In genomic region chr10:78177013-78177370, GRCh38 we compare ENCODE assay signal across 25 cellular contexts.
DNase-seq lines count a peak whose midpoint lies in the region; ATAC-seq, FAIRE-seq and TF ChIP-seq lines count a peak whose summit lies in the region.
"Had no signal": no experiment of that assay in that cellular context is flagged by ENCODE, and none has a peak within 500 bp of the region (broad histone marks: within the 10 kb centered on the region; RNA-seq: fewer than 3 reads in every experiment).

No MANE protein-coding gene starts in this region.

- no peak overlapping the region for H3K9ac ChIP-seq in BLaER1 treated with 17β-estradiol and CSF1 and Interleukin-3, amounts not matched to agents 10 nM and 100 nM

- FAIRE-seq in frontal cortex (lab: Jason Lieb, UNC), result no peak

- H3K4me1 ChIP-seq in BLaER1 treated with 17β-estradiol and CSF1 and Interleukin-3, amounts not matched to agents 10 nM and 100 nM, result peaks cover 26 to 56% (median 49%) of the 10 kb centered on the region in 10 experiments
- H3K4me1 ChIP-seq: right atrium auricular region had no signal

- no peaks in the 10 kb centered on the region for H3K9me3 Mint-ChIP-seq in WTC11
- H3K9me3 Mint-ChIP-seq: activated T-helper 17 cell treated with anti-CD3 and anti-CD28 coated beads, Interleukin-2, amount 50 U/mL, for 72 hours; CD14-positive monocyte; IgD-negative memory B cell; nephron had no signal

- no peaks in the 10 kb centered on the region; a peak in 1 of 22 replicates for H4K20me1 ChIP-seq in BLaER1 treated with 17β-estradiol and CSF1 and Interleukin-3, amounts not matched to agents 10 nM and 100 nM

- peaks cover 11% of the 10 kb centered on the region for H3K27me3 Mint-ChIP-seq in WTC11 (ENCODE audit: low read depth)

- H3K36me3 Mint-ChIP-seq in WTC11, result no peaks in the 10 kb centered on the region
- H3K36me3 Mint-ChIP-seq: CD14-positive monocyte, IgD-negative memory B cell had no signal

- H3K4me3 Mint-ChIP-seq in WTC11, result no peak overlapping the region
- H3K4me3 Mint-ChIP-seq: activated T-helper 17 cell treated with anti-CD3 and anti-CD28 coated beads, Interleukin-2, amount 50 U/mL, for 72 hours; CD14-positive monocyte; IgD-negative memory B cell; nephron had no signal

- no peak overlapping the region for H3K27ac Mint-ChIP-seq in WTC11
- H3K27ac Mint-ChIP-seq: activated T-helper 17 cell treated with anti-CD3 and anti-CD28 coated beads, Interleukin-2, amount 50 U/mL, for 72 hours; CD14-positive monocyte; IgD-negative memory B cell; nephron had no signal

- H3K9me3 ChIP-seq in BLaER1 treated with 17β-estradiol and CSF1 and Interleukin-3, amounts not matched to agents 10 nM and 100 nM (replicated peaks in 1 of 11), result no peaks in the 10 kb centered on the region
- H3K9me3 ChIP-seq: gastroesophageal sphincter, right atrium auricular region had no signal

- POLR2A ChIA-PET in GM10248 (lab: Yijun Ruan, JAX) (no interaction called here), WTC11 (lab: Charles Lee) (no interaction called here)

- TF ChIP-seq CTCF in GM10248 (IDR thresholded peaks at IDR 0.05; ENCODE audit: control extremely low read depth, extremely low read depth, low read depth, missing control alignments), result no peak
- TF ChIP-seq CTCF in WTC11 (IDR thresholded peaks at IDR 0.05), result no peak

- no peaks in the 10 kb centered on the region for H3K36me3 ChIP-seq in BLaER1 treated with 17β-estradiol and CSF1 and Interleukin-3, amounts not matched to agents 10 nM and 100 nM
- H3K36me3 ChIP-seq: gastroesophageal sphincter, right atrium auricular region had no signal

- peak in 54 of 56 donors; percentile 13 to 96 (median 78) for DNase-seq in amygdala (lab: John Stamatoyannopoulos, UW)
- peak; percentile 35 to 74 for DNase-seq in frontal cortex (ENCODE audit: low spot score in 2 of 2)
- peak in 55 of 56 donors; percentile 33 to 98 (median 77) for DNase-seq in nucleus accumbens (lab: John Stamatoyannopoulos, UW)
- no peak for DNase-seq in GM10248 (ENCODE audit: extremely low spot score)
- DNase-seq in cerebellar nuclear complex (lab: John Stamatoyannopoulos, UW), result no peak
- DNase-seq in WTC11 (ENCODE audit: low spot score), result no peak
- no peak for DNase-seq in left colon
- DNase-seq: activated CD4-positive, alpha-beta T cell treated with anti-CD3 and anti-CD28 coated beads for 48 hours; effector CD4-positive, alpha-beta T cell; left cardiac atrium; mesendoderm; MM.1S; NCI-H1436; SHP77 treated with DMSO at 0.1 percent for 48 hours; T-helper 1 cell had no signal

- ATAC-seq in WTC11, result no peak
- no peak for ATAC-seq in left colon
- ATAC-seq: activated T-helper 17 cell treated with anti-CD3 and anti-CD28 coated beads, Interleukin-2, amount 50 U/mL, for 72 hours; esophagus mucosa; gastroesophageal sphincter; left cardiac atrium had no signal

- H3K27ac ChIP-seq in BLaER1 treated with 17β-estradiol and CSF1 and Interleukin-3, amounts not matched to agents 10 nM and 100 nM, result 0 out of 22 replicates have a peak overlapping the region, but pooled peaks of 1 of the 11 experiments have one; percentile 14
- H3K27ac ChIP-seq: gastroesophageal sphincter, HL-60, PC-9, right atrium auricular region had no signal

- H3K27me3 ChIP-seq in BLaER1 treated with 17β-estradiol and CSF1 and Interleukin-3, amounts not matched to agents 10 nM and 100 nM, result no peaks in the 10 kb centered on the region
- H3K27me3 ChIP-seq: gastroesophageal sphincter, right atrium auricular region had no signal

- CTCF ChIA-PET in GM10248 (lab: Yijun Ruan, JAX), result no interaction called here
- CTCF ChIA-PET in WTC11 (lab: Charles Lee), result interaction anchor here (0.8 to 2.7 kb wide), 2 partner anchors 130 to 481 kb away, joined by 3 to 19 read pairs; no protein-coding TSS in a partner anchor

- intact Hi-C loops in left colon (cut with DNase I, micrococcal nuclease), result no loop called here

- peak overlapping the region in 9 of 11 experiments; percentile 21 to 73 (median 63); a peak in 16 of 22 replicates for H3K4me2 ChIP-seq in BLaER1 treated with 17β-estradiol and CSF1 and Interleukin-3, amounts not matched to agents 10 nM and 100 nM
- H3K4me2 ChIP-seq: PC-9 had no signal

- H3K4me3 ChIP-seq in BLaER1 treated with 17β-estradiol and CSF1 and Interleukin-3, amounts not matched to agents 10 nM and 100 nM, result no peak overlapping the region
- H3K4me3 ChIP-seq: gastroesophageal sphincter, PC-9, right atrium auricular region had no signal

- peaks cover 48% of the 10 kb centered on the region for H3K4me1 Mint-ChIP-seq in WTC11
- H3K4me1 Mint-ChIP-seq: activated T-helper 17 cell treated with anti-CD3 and anti-CD28 coated beads, Interleukin-2, amount 50 U/mL, for 72 hours; CD14-positive monocyte had no signal

TF ChIP-seq in WTC11, 78 proteins besides CTCF, POLR2A, EP300 and RAD21 (continues in another document):
- TF ChIP-seq PRDM15 (CRISPR knock-in tag; IDR thresholded peaks at IDR 0.05) (no peak), CBFB (CRISPR knock-in tag; IDR thresholded peaks at IDR 0.05; ENCODE audit: low read depth) (no peak), NFE2L1 (CRISPR knock-in tag; IDR thresholded peaks at IDR 0.05) (no peak), OVOL2 (CRISPR knock-in tag; IDR thresholded peaks at IDR 0.05; ENCODE audit: borderline replicate concordance) (no peak), FOXK1 (CRISPR knock-in tag; IDR thresholded peaks at IDR 0.05) (no peak), ZSCAN18 (CRISPR knock-in tag; IDR thresholded peaks at IDR 0.05) (no peak), ZNF416 (CRISPR knock-in tag; IDR thresholded peaks at IDR 0.05) (no peak)
- TF ChIP-seq, protein P1, sequence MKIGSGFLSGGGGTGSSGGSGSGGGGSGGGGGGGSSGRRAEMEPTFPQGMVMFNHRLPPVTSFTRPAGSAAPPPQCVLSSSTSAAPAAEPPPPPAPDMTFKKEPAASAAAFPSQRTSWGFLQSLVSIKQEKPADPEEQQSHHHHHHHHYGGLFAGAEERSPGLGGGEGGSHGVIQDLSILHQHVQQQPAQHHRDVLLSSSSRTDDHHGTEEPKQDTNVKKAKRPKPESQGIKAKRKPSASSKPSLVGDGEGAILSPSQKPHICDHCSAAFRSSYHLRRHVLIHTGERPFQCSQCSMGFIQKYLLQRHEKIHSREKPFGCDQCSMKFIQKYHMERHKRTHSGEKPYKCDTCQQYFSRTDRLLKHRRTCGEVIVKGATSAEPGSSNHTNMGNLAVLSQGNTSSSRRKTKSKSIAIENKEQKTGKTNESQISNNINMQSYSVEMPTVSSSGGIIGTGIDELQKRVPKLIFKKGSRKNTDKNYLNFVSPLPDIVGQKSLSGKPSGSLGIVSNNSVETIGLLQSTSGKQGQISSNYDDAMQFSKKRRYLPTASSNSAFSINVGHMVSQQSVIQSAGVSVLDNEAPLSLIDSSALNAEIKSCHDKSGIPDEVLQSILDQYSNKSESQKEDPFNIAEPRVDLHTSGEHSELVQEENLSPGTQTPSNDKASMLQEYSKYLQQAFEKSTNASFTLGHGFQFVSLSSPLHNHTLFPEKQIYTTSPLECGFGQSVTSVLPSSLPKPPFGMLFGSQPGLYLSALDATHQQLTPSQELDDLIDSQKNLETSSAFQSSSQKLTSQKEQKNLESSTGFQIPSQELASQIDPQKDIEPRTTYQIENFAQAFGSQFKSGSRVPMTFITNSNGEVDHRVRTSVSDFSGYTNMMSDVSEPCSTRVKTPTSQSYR (CRISPR knock-in tag; IDR thresholded peaks at IDR 0.05), result no peak
- TF ChIP-seq, protein P2, sequence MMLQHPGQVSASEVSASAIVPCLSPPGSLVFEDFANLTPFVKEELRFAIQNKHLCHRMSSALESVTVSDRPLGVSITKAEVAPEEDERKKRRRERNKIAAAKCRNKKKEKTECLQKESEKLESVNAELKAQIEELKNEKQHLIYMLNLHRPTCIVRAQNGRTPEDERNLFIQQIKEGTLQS (CRISPR knock-in tag; conservative IDR thresholded peaks at IDR 0.05), result no peak
- TF ChIP-seq, protein P3, sequence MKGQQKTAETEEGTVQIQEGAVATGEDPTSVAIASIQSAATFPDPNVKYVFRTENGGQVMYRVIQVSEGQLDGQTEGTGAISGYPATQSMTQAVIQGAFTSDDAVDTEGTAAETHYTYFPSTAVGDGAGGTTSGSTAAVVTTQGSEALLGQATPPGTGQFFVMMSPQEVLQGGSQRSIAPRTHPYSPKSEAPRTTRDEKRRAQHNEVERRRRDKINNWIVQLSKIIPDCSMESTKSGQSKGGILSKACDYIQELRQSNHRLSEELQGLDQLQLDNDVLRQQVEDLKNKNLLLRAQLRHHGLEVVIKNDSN (CRISPR knock-in tag; IDR thresholded peaks at IDR 0.05), result no peak

Comparison
In these comparisons a context has a peak if more than half of its experiments do, and no peak if none do; other contexts are left out.
1. DNase-seq: peak in amygdala (54 of 56), frontal cortex (2 of 2) and nucleus accumbens (55 of 56); none in GM10248 (single experiment), cerebellar nuclear complex (0 of 2), WTC11 (single experiment) and left colon (0 of 2).